ENCODE assay signal across 1 cellular context in genomic region chr12:117134059-117134458, GRCh38.
TF ChIP-seq lines count a peak whose summit lies in the region.

No MANE protein-coding gene starts in this region.

TF ChIP-seq in SK-N-SH, 30 proteins besides CTCF, POLR2A, EP300 and RAD21 (continued from another document):
- TF ChIP-seq, protein P1, sequence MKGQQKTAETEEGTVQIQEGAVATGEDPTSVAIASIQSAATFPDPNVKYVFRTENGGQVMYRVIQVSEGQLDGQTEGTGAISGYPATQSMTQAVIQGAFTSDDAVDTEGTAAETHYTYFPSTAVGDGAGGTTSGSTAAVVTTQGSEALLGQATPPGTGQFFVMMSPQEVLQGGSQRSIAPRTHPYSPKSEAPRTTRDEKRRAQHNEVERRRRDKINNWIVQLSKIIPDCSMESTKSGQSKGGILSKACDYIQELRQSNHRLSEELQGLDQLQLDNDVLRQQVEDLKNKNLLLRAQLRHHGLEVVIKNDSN (IDR thresholded peaks at IDR 0.05; ENCODE audit: borderline replicate concordance, low read depth) = no peak
- TF ChIP-seq FOXJ3 (CRISPR knock-in tag; IDR thresholded peaks at IDR 0.05) (no peak), NFIC (IDR thresholded peaks at IDR 0.05; ENCODE audit: borderline replicate concordance) (no peak)
